In genomic region chr22:39095971-39096370, GRCh38 we compare ENCODE assay signal across 1 cellular context.
TF ChIP-seq lines count a peak whose summit lies in the region.

No MANE protein-coding gene starts in this region.

TF ChIP-seq in H1, 55 proteins besides CTCF, POLR2A, EP300 and RAD21:
- TF ChIP-seq POU5F1 (IDR thresholded peaks at IDR 0.05; ENCODE audit: low read depth, low read length) = no peak
- TF ChIP-seq SP4 (IDR thresholded peaks at IDR 0.05; ENCODE audit: low read length) = no peak
- TF ChIP-seq CTBP2 (IDR thresholded peaks at IDR 0.05; ENCODE audit: borderline replicate concordance, insufficient read depth, insufficient read length, low read length) = no peak
- no peak for TF ChIP-seq TAF7 (optimal IDR thresholded peaks at IDR 0.05; ENCODE audit: borderline replicate concordance, low read depth, low read length)
- TF ChIP-seq KDM1A (IDR thresholded peaks at IDR 0.05; ENCODE audit: borderline replicate concordance, low read length) = peak; percentile 61; the same call in 1 of the 2 replicates
